Comparison of ENCODE assay signal across 33 cellular contexts in the genomic region with DNA sequence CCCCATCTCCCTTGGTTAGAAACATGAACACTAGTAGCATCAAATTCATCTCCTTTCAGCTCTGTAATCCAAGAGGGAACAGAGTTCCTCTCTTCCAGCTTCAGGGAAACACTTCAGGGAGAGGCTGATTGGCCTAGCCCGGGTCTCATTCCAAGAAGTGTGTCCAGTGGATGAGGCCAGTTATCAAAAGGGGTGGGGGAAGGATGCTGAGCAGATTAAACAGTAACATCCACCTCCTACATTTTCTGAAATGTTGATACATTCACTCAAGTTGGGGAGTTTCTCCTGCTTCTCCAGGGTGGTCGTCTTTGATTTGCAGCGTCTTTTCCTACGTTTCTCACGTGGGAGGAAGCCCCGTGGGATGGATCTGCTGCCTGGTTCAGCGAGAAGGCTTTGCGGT.
"Had no signal": no experiment of that assay in that cellular context is flagged by ENCODE, and none has a peak within 500 bp of the region (broad histone marks: within the 10 kb centered on the region; RNA-seq: fewer than 3 reads in every experiment).

No MANE protein-coding gene starts in this region.

- H3K36me3 Mint-ChIP-seq: activated CD4-positive, alpha-beta memory T cell treated with anti-CD3 and anti-CD28 coated beads for 36 hours; activated naive CD4-positive, alpha-beta T cell treated with anti-CD3 and anti-CD28 coated beads, Interleukin-2, amount 50 U/mL, for 72 hours; activated naive CD8-positive, alpha-beta T cell treated with anti-CD3 and anti-CD28 coated beads for 36 hours had no signal

- H3K4me3 Mint-ChIP-seq: activated B cell treated with CpG ODN at 0.5 μM for 24 hours; activated CD4-positive, alpha-beta memory T cell treated with anti-CD3 and anti-CD28 coated beads for 36 hours; activated CD8-positive, alpha-beta T cell treated with anti-CD3 and anti-CD28 coated beads for 36 hours; activated naive CD4-positive, alpha-beta T cell treated with anti-CD3 and anti-CD28 coated beads for 36 hours; activated naive CD8-positive, alpha-beta T cell treated with anti-CD3 and anti-CD28 coated beads for 36 hours; activated T-cell treated with anti-CD3 and anti-CD28 coated beads, Interleukin-2, amount 50 U/mL, for 4 hours; activated T-cell treated with anti-CD3 and anti-CD28 coated beads, Interleukin-2, amount 50 U/mL, for 72 hours; activated T-helper 1 cell treated with anti-CD3 and anti-CD28 coated beads, Interleukin-12 subunit alpha, Interleukin-12 subunit beta, Interleukin-2, Interleukin-4 antibody, amounts not matched to agents 30 ng/mL and 10 ng/mL and 1 ng/mL, durations not matched to agents 14 hours and 24 hours and 36 hours; activated T-helper 17 cell treated with anti-CD3 and anti-CD28 coated beads, Interleukin-2, amount 50 U/mL, for 72 hours; T-helper 1 cell treated with Interleukin-12 subunit alpha and Interleukin-12 subunit beta and Interleukin-4 antibody, amounts not matched to agents 30 μg/mL and 1 μg/mL, for 36 hours; T-helper 2 cell treated with Interferon-gamma antibody and Interleukin-4, amounts not matched to agents 5 μg/mL and 100 μg/mL, for 36 hours had no signal

- H3K27me3 ChIP-seq: adrenal gland, body of pancreas, brain microvascular endothelial cell, breast epithelium had no signal

- H3K27ac Mint-ChIP-seq: activated B cell treated with CpG ODN at 0.5 μM for 24 hours; activated CD4-positive, alpha-beta memory T cell treated with anti-CD3 and anti-CD28 coated beads for 36 hours; activated CD8-positive, alpha-beta T cell treated with anti-CD3 and anti-CD28 coated beads for 36 hours; activated naive CD4-positive, alpha-beta T cell treated with anti-CD3 and anti-CD28 coated beads for 36 hours; activated naive CD4-positive, alpha-beta T cell treated with anti-CD3 and anti-CD28 coated beads, Interleukin-2, amount 50 U/mL, for 72 hours; activated naive CD8-positive, alpha-beta T cell treated with anti-CD3 and anti-CD28 coated beads for 36 hours; activated T-cell treated with anti-CD3 and anti-CD28 coated beads, Interleukin-2, amount 50 U/mL, for 72 hours; activated T-helper 1 cell treated with anti-CD3 and anti-CD28 coated beads, Interleukin-12 subunit alpha, Interleukin-12 subunit beta, Interleukin-2, Interleukin-4 antibody, amounts not matched to agents 30 ng/mL and 10 ng/mL and 1 ng/mL, durations not matched to agents 14 hours and 24 hours and 36 hours; activated T-helper 17 cell treated with anti-CD3 and anti-CD28 coated beads, Interleukin-2, amount 50 U/mL, for 72 hours; T-helper 1 cell treated with Interleukin-12 subunit alpha and Interleukin-12 subunit beta and Interleukin-4 antibody, amounts not matched to agents 30 μg/mL and 1 μg/mL, for 36 hours; T-helper 2 cell treated with Interferon-gamma antibody and Interleukin-4, amounts not matched to agents 5 μg/mL and 100 μg/mL, for 36 hours had no signal

- H3K4me1 ChIP-seq: body of pancreas, breast epithelium had no signal

- H3K4me3 ChIP-seq: adrenal gland, body of pancreas, breast epithelium had no signal

- H3K9me3 Mint-ChIP-seq: activated B cell treated with CpG ODN at 0.5 μM for 24 hours; activated CD4-positive, alpha-beta memory T cell treated with anti-CD3 and anti-CD28 coated beads for 36 hours; activated CD8-positive, alpha-beta T cell treated with anti-CD3 and anti-CD28 coated beads for 36 hours; activated naive CD4-positive, alpha-beta T cell treated with anti-CD3 and anti-CD28 coated beads for 36 hours; activated naive CD4-positive, alpha-beta T cell treated with anti-CD3 and anti-CD28 coated beads, Interleukin-2, amount 50 U/mL, for 72 hours; activated naive CD8-positive, alpha-beta T cell treated with anti-CD3 and anti-CD28 coated beads for 36 hours; activated T-cell treated with anti-CD3 and anti-CD28 coated beads, Interleukin-2, amount 50 U/mL, for 4 hours; activated T-cell treated with anti-CD3 and anti-CD28 coated beads, Interleukin-2, amount 50 U/mL, for 72 hours; activated T-helper 1 cell treated with anti-CD3 and anti-CD28 coated beads, Interleukin-12 subunit alpha, Interleukin-12 subunit beta, Interleukin-2, Interleukin-4 antibody, amounts not matched to agents 30 ng/mL and 10 ng/mL and 1 ng/mL, durations not matched to agents 14 hours and 24 hours and 36 hours; activated T-helper 17 cell treated with anti-CD3 and anti-CD28 coated beads, Interleukin-2, amount 50 U/mL, for 72 hours; T-helper 1 cell treated with Interleukin-12 subunit alpha and Interleukin-12 subunit beta and Interleukin-4 antibody, amounts not matched to agents 30 μg/mL and 1 μg/mL, for 36 hours; T-helper 2 cell treated with Interferon-gamma antibody and Interleukin-4, amounts not matched to agents 5 μg/mL and 100 μg/mL, for 36 hours had no signal

- ATAC-seq: activated CD8-positive, alpha-beta T cell treated with anti-CD3 and anti-CD28 coated beads for 36 hours; activated naive CD4-positive, alpha-beta T cell treated with anti-CD3 and anti-CD28 coated beads, Interleukin-2, amount 50 U/mL, for 72 hours; activated T-cell treated with anti-CD3 and anti-CD28 coated beads, Interleukin-2, amount 50 U/mL, for 4 hours; activated T-cell treated with anti-CD3 and anti-CD28 coated beads, Interleukin-2, amount 50 U/mL, for 72 hours; activated T-helper 17 cell treated with anti-CD3 and anti-CD28 coated beads, Interleukin-2, amount 50 U/mL, for 72 hours; body of pancreas had no signal

- H3K27ac ChIP-seq: adrenal gland, body of pancreas, brain microvascular endothelial cell, breast epithelium, VCaP had no signal

- H3K4me1 Mint-ChIP-seq: activated naive CD8-positive, alpha-beta T cell treated with anti-CD3 and anti-CD28 coated beads for 36 hours; activated T-helper 17 cell treated with anti-CD3 and anti-CD28 coated beads, Interleukin-2, amount 50 U/mL, for 72 hours had no signal

- H3K27me3 Mint-ChIP-seq: activated B cell treated with CpG ODN at 0.5 μM for 24 hours; activated CD8-positive, alpha-beta T cell treated with anti-CD3 and anti-CD28 coated beads for 36 hours; activated T-helper 17 cell treated with anti-CD3 and anti-CD28 coated beads, Interleukin-2, amount 50 U/mL, for 72 hours had no signal

- H3K36me3 ChIP-seq: adrenal gland, brain microvascular endothelial cell, breast epithelium had no signal

- H3K9me3 ChIP-seq: adrenal gland, body of pancreas, breast epithelium had no signal

- DNase-seq: activated B cell treated with CpG ODN at 0.5 μM for 24 hours; activated CD4-positive, alpha-beta memory T cell treated with anti-CD3 and anti-CD28 coated beads for 36 hours; activated CD4-positive, alpha-beta T cell treated with anti-CD3 and anti-CD28 coated beads for 48 hours; activated CD4-positive, alpha-beta T cell treated with anti-CD3 and anti-CD28 coated beads, Interleukin-2, amount 50 U/mL, for 1 hour; activated CD4-positive, alpha-beta T cell treated with anti-CD3 and anti-CD28 coated beads, Interleukin-2, amount 50 U/mL, for 4 hours; activated CD4-positive, CD25-positive, alpha-beta regulatory T cell treated with anti-CD3 and anti-CD28 coated beads, Interleukin-2, amount 50 U/mL, for 72 hours; activated CD8-positive, alpha-beta memory T cell treated with anti-CD3 and anti-CD28 coated beads, Interleukin-2, amount 50 U/mL, for 4 hours; activated CD8-positive, alpha-beta T cell treated with anti-CD3 and anti-CD28 coated beads for 36 hours; activated effector memory CD4-positive, alpha-beta T cell treated with anti-CD3 and anti-CD28 coated beads, Interleukin-2, amount 50 U/mL, for 16 hours; activated gamma-delta T cell treated with Interleukin-2 at 50 U/mL for 16 hours; activated naive CD4-positive, alpha-beta T cell; activated naive CD4-positive, alpha-beta T cell treated with anti-CD3 and anti-CD28 coated beads for 36 hours; activated naive CD4-positive, alpha-beta T cell treated with anti-CD3 and anti-CD28 coated beads, Interleukin-2, amount 50 U/mL, for 16 hours; activated naive CD8-positive, alpha-beta T cell treated with anti-CD3 and anti-CD28 coated beads for 36 hours; activated T-cell treated with anti-CD3 and anti-CD28 coated beads for 4 hours; activated T-cell treated with anti-CD3 and anti-CD28 coated beads, Interleukin-2, amount 50 U/mL, for 1 hour; activated T-cell treated with anti-CD3 and anti-CD28 coated beads, Interleukin-2, amount 50 U/mL, for 4 hours; activated T-cell treated with anti-CD3 and anti-CD28 coated beads, Interleukin-2, amount 50 U/mL, for 72 hours; adrenal gland; amniotic stem cell; aorta; body of pancreas; brain microvascular endothelial cell; central memory CD4-positive, alpha-beta T cell; T-helper 2 cell; T-helper 9 cell had no signal
